22 cellular contexts compared by ENCODE assay signal in the genomic region with DNA sequence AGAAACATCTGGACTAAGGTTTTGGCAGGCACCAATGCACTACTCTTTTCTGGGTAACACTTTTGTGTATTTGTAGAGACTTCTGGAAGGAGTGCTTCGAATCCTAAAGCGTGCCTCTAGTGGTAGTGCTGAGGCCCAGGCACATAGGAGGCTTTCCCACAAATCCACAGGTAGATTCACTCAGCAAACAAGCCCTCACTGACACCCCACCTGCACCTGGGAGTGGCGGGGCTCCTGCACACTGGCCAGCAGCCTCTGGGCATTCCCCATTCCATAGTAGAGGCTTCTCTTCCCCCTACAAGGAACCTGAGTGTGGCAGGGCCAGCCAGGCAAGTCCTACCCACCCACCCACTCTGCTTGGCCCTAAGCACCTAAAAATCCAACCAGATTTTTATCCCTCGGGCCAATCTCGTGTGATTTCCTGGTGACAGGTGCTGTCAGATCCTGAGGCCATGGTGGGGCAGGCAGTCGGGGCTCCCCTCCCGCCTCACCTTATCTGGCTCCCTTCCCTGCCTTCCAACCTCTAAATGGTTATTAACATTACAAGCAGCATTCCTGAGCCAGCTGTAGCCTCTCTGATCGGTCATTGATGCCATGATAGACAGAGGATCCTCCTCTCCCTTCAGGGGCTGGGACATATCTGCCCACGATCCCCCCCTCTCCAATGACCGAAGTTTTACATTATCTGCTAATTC.
"Had no signal": no experiment of that assay in that cellular context is flagged by ENCODE, and none has a peak within 500 bp of the region (broad histone marks: within the 10 kb centered on the region; RNA-seq: fewer than 3 reads in every experiment).

No MANE protein-coding gene starts in this region.

- H3K4me1 ChIP-seq: colonic mucosa, heart right ventricle, lower lobe of right lung, tibial artery had no signal

- H3K36me3 Mint-ChIP-seq: activated CD4-positive, alpha-beta memory T cell treated with anti-CD3 and anti-CD28 coated beads for 36 hours; activated naive CD8-positive, alpha-beta T cell treated with anti-CD3 and anti-CD28 coated beads for 36 hours; immature natural killer cell; naive thymus-derived CD4-positive, alpha-beta T cell had no signal

- H3K27me3 ChIP-seq: colonic mucosa had no signal

- H3K9me3 Mint-ChIP-seq: activated CD4-positive, alpha-beta memory T cell treated with anti-CD3 and anti-CD28 coated beads for 36 hours; activated naive CD8-positive, alpha-beta T cell treated with anti-CD3 and anti-CD28 coated beads for 36 hours; central memory CD8-positive, alpha-beta T cell; neural crest cell; T-helper 1 cell treated with Interleukin-12 subunit alpha and Interleukin-12 subunit beta and Interleukin-4 antibody, amounts not matched to agents 30 μg/mL and 1 μg/mL, for 36 hours had no signal

- H3K27ac Mint-ChIP-seq: activated CD4-positive, alpha-beta memory T cell treated with anti-CD3 and anti-CD28 coated beads for 36 hours; activated naive CD8-positive, alpha-beta T cell treated with anti-CD3 and anti-CD28 coated beads for 36 hours; immature natural killer cell; naive thymus-derived CD4-positive, alpha-beta T cell; T-helper 1 cell treated with Interleukin-12 subunit alpha and Interleukin-12 subunit beta and Interleukin-4 antibody, amounts not matched to agents 30 μg/mL and 1 μg/mL, for 36 hours had no signal

- H3K4me3 ChIP-seq: colonic mucosa, dorsolateral prefrontal cortex, heart right ventricle, lower lobe of right lung, tibial artery had no signal

- H3K4me1 Mint-ChIP-seq: activated naive CD8-positive, alpha-beta T cell treated with anti-CD3 and anti-CD28 coated beads for 36 hours; central memory CD8-positive, alpha-beta T cell; immature natural killer cell; naive thymus-derived CD4-positive, alpha-beta T cell; neural crest cell had no signal

- DNase-seq: activated CD4-positive, alpha-beta memory T cell treated with anti-CD3 and anti-CD28 coated beads for 36 hours; activated CD4-positive, alpha-beta T cell treated with anti-CD3 and anti-CD28 coated beads for 48 hours; activated naive CD4-positive, alpha-beta T cell treated with Interleukin-2 at 50 U/mL for 16 hours; activated naive CD8-positive, alpha-beta T cell treated with anti-CD3 and anti-CD28 coated beads for 36 hours; activated T-cell treated with anti-CD3 and anti-CD28 coated beads, Interleukin-2, amount 50 U/mL, for 48 hours; colonic mucosa; heart right ventricle; immature natural killer cell; lower lobe of right lung; naive thymus-derived CD4-positive, alpha-beta T cell; retina; stimulated activated CD4-positive, alpha-beta T cell treated with anti-CD3 and anti-CD28 coated beads, Interleukin-4, amount 100 ng/mL, for 4 hours; stimulated activated naive CD8-positive, alpha-beta T cell treated with anti-CD3 and anti-CD28 coated beads, Interleukin-15, Interleukin-2, amounts not matched to agents 100 U/mL and 50 U/mL, for 24 hours; substantia nigra; tibial artery had no signal

- H3K4me3 Mint-ChIP-seq: activated CD4-positive, alpha-beta memory T cell treated with anti-CD3 and anti-CD28 coated beads for 36 hours; activated naive CD8-positive, alpha-beta T cell treated with anti-CD3 and anti-CD28 coated beads for 36 hours; central memory CD8-positive, alpha-beta T cell; immature natural killer cell; naive thymus-derived CD4-positive, alpha-beta T cell; neural crest cell; T-helper 1 cell treated with Interleukin-12 subunit alpha and Interleukin-12 subunit beta and Interleukin-4 antibody, amounts not matched to agents 30 μg/mL and 1 μg/mL, for 36 hours had no signal

- FAIRE-seq: astrocyte had no signal

- H3K27ac ChIP-seq: colonic mucosa, dorsolateral prefrontal cortex, epithelial cell of prostate, heart right ventricle, lower lobe of right lung, tibial artery had no signal

- H3K36me3 ChIP-seq: colonic mucosa, heart right ventricle, lower lobe of right lung, tibial artery had no signal

- ATAC-seq: heart right ventricle; left lobe of liver; lower lobe of right lung; naive thymus-derived CD4-positive, alpha-beta T cell; stimulated activated naive CD8-positive, alpha-beta T cell treated with anti-CD3 and anti-CD28 coated beads, Interleukin-15, Interleukin-2, amounts not matched to agents 100 U/mL and 50 U/mL, for 24 hours had no signal

- H3K9me3 ChIP-seq: colonic mucosa, lower lobe of right lung, tibial artery had no signal
